In genomic region chr6:160132776-160133338, GRCh38 we compare ENCODE assay signal across 14 cellular contexts.
DNase-seq lines count a peak whose midpoint lies in the region; ATAC-seq and TF ChIP-seq lines count a peak whose summit lies in the region.
"Had no signal": no experiment of that assay in that cellular context is flagged by ENCODE, and none has a peak within 500 bp of the region (broad histone marks: within the 10 kb centered on the region; RNA-seq: fewer than 3 reads in every experiment).

No MANE protein-coding gene starts in this region.

- peaks cover 5% of the 10 kb centered on the region for H3K36me3 ChIP-seq in adipocyte (ENCODE audit: control insufficient read depth, insufficient read depth, low read length, severe bottlenecking)
- H3K36me3 ChIP-seq in iPS-20b (ENCODE audit: insufficient read depth, low read depth, low read length), result no peaks in the 10 kb centered on the region
- H3K36me3 ChIP-seq: SJSA1 had no signal

- ATAC-seq in GM18520 (IDR thresholded peaks at IDR 0.05; ENCODE audit: unreplicated experiment), result no peak

- TF ChIP-seq CTCF in GM13977 (IDR thresholded peaks at IDR 0.05; ENCODE audit: extremely low read depth, insufficient read depth, missing control alignments), result no peak

- H3K4me3 ChIP-seq in adipocyte (ENCODE audit: low read length) (no peak overlapping the region), iPS-20b (ENCODE audit: low read length) (peak overlapping the region; percentile 31)
- H3K4me3 ChIP-seq: SJSA1 had no signal

- H3K27me3 ChIP-seq in adipocyte (replicated peaks; ENCODE audit: control insufficient read depth, insufficient read depth, low read length) (no peaks in the 10 kb centered on the region), iPS-20b (ENCODE audit: insufficient read depth, low read length) (peaks cover 16% of the 10 kb centered on the region)
- H3K27me3 ChIP-seq: SJSA1, testis had no signal

- no peaks in the 10 kb centered on the region for H3K4me1 ChIP-seq in adipocyte (ENCODE audit: control insufficient read depth, insufficient read depth, low read length)
- peaks cover 16% of the 10 kb centered on the region; the same call in 1 of the 2 replicates for H3K4me1 ChIP-seq in iPS-20b (ENCODE audit: insufficient read depth, low read length)
- H3K4me1 ChIP-seq: SJSA1, testis had no signal

- H3K9ac ChIP-seq in adipocyte (ENCODE audit: low read length), result no peak overlapping the region
- H3K9ac ChIP-seq in iPS-20b (ENCODE audit: low read depth, low read length), result no peak overlapping the region

- DNase-seq in AG08395 (ENCODE audit: low spot score), result peak; percentile 25
- DNase-seq in GM13977 (ENCODE audit: low spot score), result peak; percentile 33
- DNase-seq in adipocyte (ENCODE audit: low read depth), result peak; percentile 56
- no peak for DNase-seq in hippocampal formation (lab: John Stamatoyannopoulos, UW)
- DNase-seq in cerebellar nuclear complex (lab: John Stamatoyannopoulos, UW), result no peak
- no peak for DNase-seq in DMS153 (lab: John Stamatoyannopoulos, UW)
- DNase-seq: activated naive CD4-positive, alpha-beta T cell treated with anti-CD3 and anti-CD28 coated beads, Interleukin-2, amount 10 ng/mL, durations not matched to agents 7 days and 5 days; DMS 273 treated with DMSO at 0.1 percent for 48 hours; head of caudate nucleus; naive B cell; testis had no signal

- no peak overlapping the region for H3K27ac ChIP-seq in iPS-20b (ENCODE audit: low read length)
- H3K27ac ChIP-seq: SJSA1, testis had no signal

- in situ Hi-C loops in GM13977 (cut with MboI; ENCODE audit: low pct_unique_long_range_greater_than_20kb, low sequenced_read_pairs, unreplicated experiment), result no loop called here

- H3K9me3 ChIP-seq in adipocyte (ENCODE audit: control insufficient read depth, low read length) (no peaks in the 10 kb centered on the region), iPS-20b (ENCODE audit: insufficient read depth, low read depth, low read length) (no peaks in the 10 kb centered on the region)
- H3K9me3 ChIP-seq: SJSA1, testis had no signal

Comparison
In these comparisons a context has a peak if more than half of its experiments do, and no peak if none do; other contexts are left out.
1. DNase-seq: peak in AG08395 (single experiment), GM13977 (single experiment) and adipocyte (single experiment); none in hippocampal formation (0 of 2), cerebellar nuclear complex (0 of 2) and DMS153 (single experiment).